Comparison of ENCODE assay signal across 11 cellular contexts in the genomic region with DNA sequence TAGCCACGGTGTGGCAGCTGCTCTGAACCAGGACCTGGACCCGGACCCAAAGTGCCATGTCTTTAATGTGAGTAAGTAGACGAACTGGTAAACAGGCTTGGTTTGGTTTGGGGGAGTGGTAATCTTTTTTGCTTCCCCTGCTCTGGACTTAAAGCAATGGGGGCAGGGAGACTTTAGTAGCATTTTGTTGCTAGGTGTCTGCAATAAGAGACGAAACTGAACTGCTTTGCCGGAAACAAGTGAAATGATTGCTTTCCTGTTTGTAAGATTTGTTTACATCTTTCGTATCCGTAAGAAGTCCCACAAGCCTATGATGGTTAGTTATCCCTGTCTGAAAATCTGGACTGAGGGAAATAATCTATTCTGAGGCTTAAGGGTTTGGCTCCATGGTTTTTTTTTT. TPM values are rescaled to one million over a fixed set of nuclear protein-coding genes. Genes with fewer than 3 reads are reported as not detected.
DNase-seq lines count a peak whose midpoint lies in the region; ATAC-seq and TF ChIP-seq lines count a peak whose summit lies in the region.
"Had no signal": no experiment of that assay in that cellular context is flagged by ENCODE, and none has a peak within 500 bp of the region (broad histone marks: within the 10 kb centered on the region; RNA-seq: fewer than 3 reads in every experiment).

No MANE protein-coding gene starts in this region.

- H3K27ac Mint-ChIP-seq in activated CD4-positive, alpha-beta T cell treated with anti-CD3 and anti-CD28 coated beads, Interleukin-2, amount 10 ng/mL, durations not matched to agents 7 days and 5 days: peak overlapping the region; percentile 78
- H3K27ac Mint-ChIP-seq in stimulated activated memory B cell treated with anti-CD40 and anti-IgM and Interleukin-4, amounts not matched to agents 10 μg/mL and 1 μg/mL and 100 μg/mL, for 72 hours: peak overlapping the region; percentile 22

- H3K36me3 Mint-ChIP-seq in activated CD4-positive, alpha-beta T cell treated with anti-CD3 and anti-CD28 coated beads, Interleukin-2, amount 10 ng/mL, durations not matched to agents 7 days and 5 days (ENCODE audit: low read depth): peaks cover 63% of the 10 kb centered on the region
- peaks cover 43% of the 10 kb centered on the region for H3K36me3 Mint-ChIP-seq in stimulated activated memory B cell treated with anti-CD40 and anti-IgM and Interleukin-4, amounts not matched to agents 10 μg/mL and 1 μg/mL and 100 μg/mL, for 72 hours

- CTCF ChIA-PET in activated CD4-positive, alpha-beta T cell treated with anti-CD3 and anti-CD28 coated beads, Interleukin-2, amount 10 ng/mL, durations not matched to agents 7 days and 5 days (lab: Charles Lee): no interaction called here

- ATAC-seq in stimulated activated memory B cell treated with anti-CD40 and anti-IgM and Interleukin-4, amounts not matched to agents 10 μg/mL and 1 μg/mL and 100 μg/mL, for 72 hours: no peak
- no peak for ATAC-seq in HG03442 (IDR thresholded peaks at IDR 0.05; ENCODE audit: unreplicated experiment)
- ATAC-seq in HG03571 (IDR thresholded peaks at IDR 0.05; ENCODE audit: unreplicated experiment): no peak
- ATAC-seq: esophagus mucosa had no signal

- no peaks in the 10 kb centered on the region for H3K27me3 Mint-ChIP-seq in activated CD4-positive, alpha-beta T cell treated with anti-CD3 and anti-CD28 coated beads, Interleukin-2, amount 10 ng/mL, durations not matched to agents 7 days and 5 days
- no peaks in the 10 kb centered on the region for H3K27me3 Mint-ChIP-seq in stimulated activated memory B cell treated with anti-CD40 and anti-IgM and Interleukin-4, amounts not matched to agents 10 μg/mL and 1 μg/mL and 100 μg/mL, for 72 hours

- DNase-seq in activated CD4-positive, alpha-beta T cell treated with anti-CD3 and anti-CD28 coated beads, Interleukin-2, amount 10 ng/mL, durations not matched to agents 7 days and 5 days: peak; percentile 15
- no peak for DNase-seq in activated CD4-positive, alpha-beta T cell treated with anti-CD3 and anti-CD28 coated beads for 48 hours
- DNase-seq in T-helper 22 cell (ENCODE audit: low read depth): peak; percentile 22
- DNase-seq in fibroblast of the aortic adventitia (ENCODE audit: low read depth): no peak
- no peak for DNase-seq in HuH-7.5 (ENCODE audit: low spot score)
- DNase-seq: RPMI8226; stimulated activated CD8-positive, alpha-beta memory T cell treated with anti-CD3 and anti-CD28 coated beads, Interleukin-4, amount 100 ng/mL, for 48 hours had no signal

- peak overlapping the region; percentile 3 for H3K4me3 ChIP-seq in fibroblast of the aortic adventitia (ENCODE audit: low read depth, low read length)

- peaks cover 56% of the 10 kb centered on the region for H3K4me1 Mint-ChIP-seq in activated CD4-positive, alpha-beta T cell treated with anti-CD3 and anti-CD28 coated beads, Interleukin-2, amount 10 ng/mL, durations not matched to agents 7 days and 5 days
- peaks cover 73% of the 10 kb centered on the region for H3K4me1 Mint-ChIP-seq in stimulated activated memory B cell treated with anti-CD40 and anti-IgM and Interleukin-4, amounts not matched to agents 10 μg/mL and 1 μg/mL and 100 μg/mL, for 72 hours

- POLR2A ChIA-PET in activated CD4-positive, alpha-beta T cell treated with anti-CD3 and anti-CD28 coated beads, Interleukin-2, amount 10 ng/mL, durations not matched to agents 7 days and 5 days (lab: Charles Lee): no interaction called here

- H3K9me3 Mint-ChIP-seq in activated CD4-positive, alpha-beta T cell treated with anti-CD3 and anti-CD28 coated beads, Interleukin-2, amount 10 ng/mL, durations not matched to agents 7 days and 5 days: no peaks in the 10 kb centered on the region
- H3K9me3 Mint-ChIP-seq in stimulated activated memory B cell treated with anti-CD40 and anti-IgM and Interleukin-4, amounts not matched to agents 10 μg/mL and 1 μg/mL and 100 μg/mL, for 72 hours: no peaks in the 10 kb centered on the region

- no peak for TF ChIP-seq CTCF in fibroblast of the aortic adventitia (IDR thresholded peaks at IDR 0.05; ENCODE audit: insufficient read depth, low read length)

- peak overlapping the region; percentile 18 for H3K4me3 Mint-ChIP-seq in activated CD4-positive, alpha-beta T cell treated with anti-CD3 and anti-CD28 coated beads, Interleukin-2, amount 10 ng/mL, durations not matched to agents 7 days and 5 days
- peak overlapping the region; percentile 64 for H3K4me3 Mint-ChIP-seq in stimulated activated memory B cell treated with anti-CD40 and anti-IgM and Interleukin-4, amounts not matched to agents 10 μg/mL and 1 μg/mL and 100 μg/mL, for 72 hours

RNA-seq across cellular contexts. Expression of a gene that starts 21.5 kb away (rescaled TPM):
- total RNA-seq in activated CD4-positive, alpha-beta T cell treated with anti-CD3 and anti-CD28 coated beads, Interleukin-2, amount 10 ng/mL, durations not matched to agents 7 days and 5 days: not detected
- total RNA-seq in fibroblast of the aortic adventitia (ENCODE audit: low replicate concordance): 4.2 and 9.4 TPM in 2 replicates

RNA-seq across cellular contexts. Expression of a gene that starts 23.8 kb away (rescaled TPM):
- not detected for total RNA-seq in activated CD4-positive, alpha-beta T cell treated with anti-CD3 and anti-CD28 coated beads, Interleukin-2, amount 10 ng/mL, durations not matched to agents 7 days and 5 days
- total RNA-seq in fibroblast of the aortic adventitia (ENCODE audit: low replicate concordance): 25.9 and 35.2 TPM in 2 replicates

RNA-seq across cellular contexts. Expression of a gene that starts 24.3 kb away (rescaled TPM):
- total RNA-seq in activated CD4-positive, alpha-beta T cell treated with anti-CD3 and anti-CD28 coated beads, Interleukin-2, amount 10 ng/mL, durations not matched to agents 7 days and 5 days: not detected
- total RNA-seq in fibroblast of the aortic adventitia (ENCODE audit: low replicate concordance): 0.63 TPM in 1 of 2 replicates, not detected in the other

Comparison
In these comparisons a context has a peak if more than half of its experiments do, and no peak if none do; other contexts are left out.
1. DNase-seq: peak in activated CD4-positive, alpha-beta T cell treated with anti-CD3 and anti-CD28 coated beads, Interleukin-2, amount 10 ng/mL, durations not matched to agents 7 days and 5 days (single experiment) and T-helper 22 cell (single experiment); none in activated CD4-positive, alpha-beta T cell treated with anti-CD3 and anti-CD28 coated beads for 48 hours (single experiment), fibroblast of the aortic adventitia (single experiment) and HuH-7.5 (single experiment).
2. RNA of a gene that starts 23.8 kb away (total RNA-seq): 25.9 to 35.2 TPM in fibroblast of the aortic adventitia; not detected in activated CD4-positive, alpha-beta T cell treated with anti-CD3 and anti-CD28 coated beads, Interleukin-2, amount 10 ng/mL, durations not matched to agents 7 days and 5 days; every median in the first group is over 10 times any median in the second.